1 cellular context compared by ENCODE assay signal in the genomic region with DNA sequence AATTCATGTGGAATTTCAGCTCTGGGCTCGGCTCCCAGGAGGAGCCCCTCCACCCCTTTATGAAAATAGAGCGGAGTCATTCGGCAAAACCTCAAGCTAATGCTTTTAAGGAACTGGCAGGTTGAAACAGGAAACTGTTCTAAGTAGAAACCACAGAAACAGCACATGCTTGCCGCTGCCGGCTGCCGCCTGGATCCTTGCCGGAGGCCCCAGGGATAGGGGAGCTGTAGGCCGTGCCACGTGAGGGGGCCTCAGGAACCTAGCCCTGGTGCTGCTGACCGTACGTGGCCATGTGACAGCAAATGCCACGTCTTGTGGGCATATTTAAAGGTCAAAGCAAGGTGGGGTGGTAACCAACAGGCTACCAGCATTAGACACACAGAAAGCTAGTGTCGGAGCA.
A peak's percentile ranks its signal among the peaks of the same experiment; 100 is the strongest.
TF ChIP-seq lines count a peak whose summit lies in the region.

No MANE protein-coding gene starts in this region.

TF ChIP-seq in K562, 482 proteins besides CTCF, POLR2A, EP300 and RAD21 (continued from another document):
- TF ChIP-seq NFXL1 (CRISPR knock-in tag; IDR thresholded peaks at IDR 0.05) = no peak
- no peak for TF ChIP-seq CREB1 (IDR thresholded peaks at IDR 0.05)
- TF ChIP-seq CREB1 (CRISPR knock-in tag; IDR thresholded peaks at IDR 0.05) = no peak
- TF ChIP-seq, protein P1, sequence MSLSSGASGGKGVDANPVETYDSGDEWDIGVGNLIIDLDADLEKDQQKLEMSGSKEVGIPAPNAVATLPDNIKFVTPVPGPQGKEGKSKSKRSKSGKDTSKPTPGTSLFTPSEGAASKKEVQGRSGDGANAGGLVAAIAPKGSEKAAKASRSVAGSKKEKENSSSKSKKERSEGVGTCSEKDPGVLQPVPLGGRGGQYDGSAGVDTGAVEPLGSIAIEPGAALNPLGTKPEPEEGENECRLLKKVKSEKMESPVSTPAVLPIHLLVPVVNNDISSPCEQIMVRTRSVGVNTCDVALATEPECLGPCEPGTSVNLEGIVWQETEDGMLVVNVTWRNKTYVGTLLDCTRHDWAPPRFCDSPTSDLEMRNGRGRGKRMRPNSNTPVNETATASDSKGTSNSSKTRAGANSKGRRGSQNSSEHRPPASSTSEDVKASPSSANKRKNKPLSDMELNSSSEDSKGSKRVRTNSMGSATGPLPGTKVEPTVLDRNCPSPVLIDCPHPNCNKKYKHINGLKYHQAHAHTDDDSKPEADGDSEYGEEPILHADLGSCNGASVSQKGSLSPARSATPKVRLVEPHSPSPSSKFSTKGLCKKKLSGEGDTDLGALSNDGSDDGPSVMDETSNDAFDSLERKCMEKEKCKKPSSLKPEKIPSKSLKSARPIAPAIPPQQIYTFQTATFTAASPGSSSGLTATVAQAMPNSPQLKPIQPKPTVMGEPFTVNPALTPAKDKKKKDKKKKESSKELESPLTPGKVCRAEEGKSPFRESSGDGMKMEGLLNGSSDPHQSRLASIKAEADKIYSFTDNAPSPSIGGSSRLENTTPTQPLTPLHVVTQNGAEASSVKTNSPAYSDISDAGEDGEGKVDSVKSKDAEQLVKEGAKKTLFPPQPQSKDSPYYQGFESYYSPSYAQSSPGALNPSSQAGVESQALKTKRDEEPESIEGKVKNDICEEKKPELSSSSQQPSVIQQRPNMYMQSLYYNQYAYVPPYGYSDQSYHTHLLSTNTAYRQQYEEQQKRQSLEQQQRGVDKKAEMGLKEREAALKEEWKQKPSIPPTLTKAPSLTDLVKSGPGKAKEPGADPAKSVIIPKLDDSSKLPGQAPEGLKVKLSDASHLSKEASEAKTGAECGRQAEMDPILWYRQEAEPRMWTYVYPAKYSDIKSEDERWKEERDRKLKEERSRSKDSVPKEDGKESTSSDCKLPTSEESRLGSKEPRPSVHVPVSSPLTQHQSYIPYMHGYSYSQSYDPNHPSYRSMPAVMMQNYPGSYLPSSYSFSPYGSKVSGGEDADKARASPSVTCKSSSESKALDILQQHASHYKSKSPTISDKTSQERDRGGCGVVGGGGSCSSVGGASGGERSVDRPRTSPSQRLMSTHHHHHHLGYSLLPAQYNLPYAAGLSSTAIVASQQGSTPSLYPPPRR (CRISPR knock-in tag; IDR thresholded peaks at IDR 0.05; ENCODE audit: borderline replicate concordance) = no peak
- TF ChIP-seq, protein P2, sequence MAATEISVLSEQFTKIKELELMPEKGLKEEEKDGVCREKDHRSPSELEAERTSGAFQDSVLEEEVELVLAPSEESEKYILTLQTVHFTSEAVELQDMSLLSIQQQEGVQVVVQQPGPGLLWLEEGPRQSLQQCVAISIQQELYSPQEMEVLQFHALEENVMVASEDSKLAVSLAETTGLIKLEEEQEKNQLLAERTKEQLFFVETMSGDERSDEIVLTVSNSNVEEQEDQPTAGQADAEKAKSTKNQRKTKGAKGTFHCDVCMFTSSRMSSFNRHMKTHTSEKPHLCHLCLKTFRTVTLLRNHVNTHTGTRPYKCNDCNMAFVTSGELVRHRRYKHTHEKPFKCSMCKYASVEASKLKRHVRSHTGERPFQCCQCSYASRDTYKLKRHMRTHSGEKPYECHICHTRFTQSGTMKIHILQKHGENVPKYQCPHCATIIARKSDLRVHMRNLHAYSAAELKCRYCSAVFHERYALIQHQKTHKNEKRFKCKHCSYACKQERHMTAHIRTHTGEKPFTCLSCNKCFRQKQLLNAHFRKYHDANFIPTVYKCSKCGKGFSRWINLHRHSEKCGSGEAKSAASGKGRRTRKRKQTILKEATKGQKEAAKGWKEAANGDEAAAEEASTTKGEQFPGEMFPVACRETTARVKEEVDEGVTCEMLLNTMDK (IDR thresholded peaks at IDR 0.05; ENCODE audit: borderline replicate concordance, insufficient read depth, low read depth, low read length, poor library complexity, severe bottlenecking) = no peak
- TF ChIP-seq, protein P3, sequence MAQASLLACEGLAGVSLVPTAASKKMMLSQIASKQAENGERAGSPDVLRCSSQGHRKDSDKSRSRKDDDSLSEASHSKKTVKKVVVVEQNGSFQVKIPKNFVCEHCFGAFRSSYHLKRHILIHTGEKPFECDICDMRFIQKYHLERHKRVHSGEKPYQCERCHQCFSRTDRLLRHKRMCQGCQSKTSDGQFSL (CRISPR knock-in tag; IDR thresholded peaks at IDR 0.05) = no peak
- TF ChIP-seq, protein P3 (tag; IDR thresholded peaks at IDR 0.05) = no peak
- no peak for TF ChIP-seq SMARCA4 (IDR thresholded peaks at IDR 0.05)
- no peak for TF ChIP-seq RBM34 (IDR thresholded peaks at IDR 0.05; ENCODE audit: borderline replicate concordance, insufficient read depth, low read length)
- TF ChIP-seq, protein P4, sequence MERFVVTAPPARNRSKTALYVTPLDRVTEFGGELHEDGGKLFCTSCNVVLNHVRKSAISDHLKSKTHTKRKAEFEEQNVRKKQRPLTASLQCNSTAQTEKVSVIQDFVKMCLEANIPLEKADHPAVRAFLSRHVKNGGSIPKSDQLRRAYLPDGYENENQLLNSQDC (CRISPR knock-in tag; IDR thresholded peaks at IDR 0.05) = no peak
- no peak for TF ChIP-seq YY1 (IDR thresholded peaks at IDR 0.05; ENCODE audit: borderline replicate concordance in 1 of 3, control insufficient read depth in 1 of 3, extremely low read depth in 1 of 3, insufficient read depth in 3 of 3, insufficient read length in 1 of 3, insufficient replicate concordance in 2 of 3, low read depth in 1 of 3, low read length in 2 of 3)
- TF ChIP-seq ZNF766 (CRISPR knock-in tag; conservative IDR thresholded peaks at IDR 0.05) = 0 out of 2 replicates have a peak, but pooled peaks have one; percentile 59
- no peak for TF ChIP-seq FOXP1 (CRISPR knock-in tag; IDR thresholded peaks at IDR 0.05)
- TF ChIP-seq DNMT1 (IDR thresholded peaks at IDR 0.05) = no peak
- no peak for TF ChIP-seq HDGF (IDR thresholded peaks at IDR 0.05)
- TF ChIP-seq NR2F6 (CRISPR knock-in tag; IDR thresholded peaks at IDR 0.05) = no peak
